In the genomic region with DNA sequence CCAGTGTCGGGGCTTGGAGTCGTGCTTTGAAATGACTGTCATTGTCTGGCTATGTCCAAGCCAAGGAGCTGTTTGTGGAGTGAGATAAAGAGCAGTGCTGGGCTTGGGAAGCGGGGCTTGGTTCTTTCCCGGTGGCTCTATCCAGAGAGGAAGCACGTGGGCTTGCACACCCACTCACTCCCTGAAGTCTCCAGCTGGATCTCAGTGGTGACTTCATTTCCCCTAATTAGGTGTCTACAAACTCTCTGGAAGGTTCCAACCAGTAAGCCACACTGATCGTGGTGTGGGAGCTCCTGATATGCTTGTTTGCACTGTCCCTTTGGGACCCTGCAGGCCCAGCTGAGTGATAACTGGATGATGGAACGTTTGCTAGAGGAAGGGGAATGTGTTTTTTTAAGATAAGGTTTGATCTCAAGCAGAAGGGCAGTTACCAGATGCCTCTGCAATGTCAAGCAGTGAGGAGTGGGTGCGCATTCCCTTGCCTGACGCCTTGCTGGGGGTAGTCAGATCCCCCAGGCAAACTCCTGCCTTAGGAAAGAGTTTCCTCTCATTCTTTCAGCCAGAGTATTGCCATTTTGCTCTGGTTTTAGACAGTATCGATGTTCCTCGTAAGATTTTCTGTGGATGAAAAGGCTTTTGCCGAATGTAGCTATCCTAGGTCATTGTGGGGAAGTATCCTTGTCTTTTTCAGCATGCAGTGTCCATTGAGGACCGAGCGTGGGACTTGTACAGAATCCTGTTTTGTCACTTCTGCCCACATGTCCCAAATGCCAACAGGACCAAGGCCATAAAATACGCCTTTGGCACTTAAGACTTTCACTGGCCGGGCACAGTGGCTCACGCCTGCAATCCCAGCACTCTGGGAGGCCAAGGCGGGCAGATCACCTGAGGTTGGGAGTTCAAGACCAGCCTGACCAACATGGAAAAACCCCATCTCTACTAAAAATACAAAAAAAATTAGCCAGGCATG, we compare ENCODE assay signal across 10 cellular contexts.
DNase-seq lines count a peak whose midpoint lies in the region; ATAC-seq, FAIRE-seq and TF ChIP-seq lines count a peak whose summit lies in the region.
"Had no signal": no experiment of that assay in that cellular context is flagged by ENCODE, and none has a peak within 500 bp of the region (broad histone marks: within the 10 kb centered on the region; RNA-seq: fewer than 3 reads in every experiment).

No MANE protein-coding gene starts in this region.

- POLR2A ChIA-PET in HepG2 (lab: Yijun Ruan, JAX) = no interaction called here

- intact Hi-C loops in activated CD4-positive, alpha-beta T cell treated with anti-CD3 and anti-CD28 coated beads, Interleukin-2, amount 10 ng/mL, durations not matched to agents 24 days and 14 days (cut with micrococcal nuclease) = no loop called here
- intact Hi-C loops in HepG2 (cut with micrococcal nuclease; ENCODE audit: unreplicated experiment) = no loop called here

- no peaks in the 10 kb centered on the region for H4K20me1 ChIP-seq in HepG2 (ENCODE audit: insufficient read depth, low read length)

- H2AFZ ChIP-seq in HepG2 (ENCODE audit: low read length) = no peak overlapping the region

- H3K36me3 Mint-ChIP-seq in activated CD4-positive, alpha-beta T cell treated with anti-CD3 and anti-CD28 coated beads, Interleukin-2, amount 10 ng/mL, durations not matched to agents 24 days and 14 days (ENCODE audit: low read depth) = peaks cover 91% of the 10 kb centered on the region

- peak overlapping the region; percentile 94 for H3K4me3 Mint-ChIP-seq in activated CD4-positive, alpha-beta T cell treated with anti-CD3 and anti-CD28 coated beads, Interleukin-2, amount 10 ng/mL, durations not matched to agents 24 days and 14 days

- TF ChIP-seq EP300 in HepG2 (IDR thresholded peaks at IDR 0.05; ENCODE audit: low read depth in 2 of 2, low read length in 2 of 2) (no peak), HepG2 (CRISPR knock-in tag; IDR thresholded peaks at IDR 0.05; ENCODE audit: borderline replicate concordance) (no peak)

- TF ChIP-seq RAD21 in HepG2 (CRISPR knock-in tag; IDR thresholded peaks at IDR 0.05) = no peak

- H3K4me1 ChIP-seq in HepG2 (ENCODE audit: insufficient read depth, low read length) (no peaks in the 10 kb centered on the region), urinary bladder (ENCODE audit: insufficient read depth) (no peaks in the 10 kb centered on the region)

- 61% methylated on average over 17 of the region's 18 CpGs for WGBS in HepG2 (ENCODE audit: low lambda C conversion rate)
- WGBS in urinary bladder = 54% methylated on average over 18 of the region's 18 CpGs

- in situ Hi-C loops in HepG2 (cut with HindIII; ENCODE audit: extremely low pct_ligation_motif_present, low pct_unique_long_range_greater_than_20kb) = no loop called here

- CTCF ChIA-PET in HepG2 (lab: Yijun Ruan, JAX; ENCODE audit: low intra/inter-chr PET ratio, low total read pairs) = no interaction called here

- H3K79me2 ChIP-seq in HepG2 (ENCODE audit: insufficient read depth, low read length) = no peaks in the 10 kb centered on the region

- H3K9ac ChIP-seq in HepG2 (ENCODE audit: insufficient read depth, low read depth, low read length) = no peak overlapping the region

- no peak for DNase-seq in activated CD4-positive, alpha-beta T cell treated with anti-CD3 and anti-CD28 coated beads, Interleukin-2, amount 10 ng/mL, durations not matched to agents 24 days and 14 days
- DNase-seq in activated CD4-positive, alpha-beta T cell treated with anti-CD3 and anti-CD28 coated beads for 48 hours = no peak
- peak; percentile 95 to 98 for DNase-seq in cardiac fibroblast (ENCODE audit: low read depth in 2 of 2)
- DNase-seq in HepG2 (ENCODE audit: low spot score) = peak; percentile 15
- no peak for DNase-seq in SHP77 (lab: John Stamatoyannopoulos, UW)
- DNase-seq in stimulated activated CD4-positive, alpha-beta T cell treated with anti-CD3 and anti-CD28 coated beads, Interleukin-12 subunit alpha, Interleukin-12 subunit beta, amount 100 ng/mL, for 4 hours = no peak
- DNase-seq: C1 segment of cervical spinal cord had no signal

- peaks cover 76% of the 10 kb centered on the region for H3K4me1 Mint-ChIP-seq in activated CD4-positive, alpha-beta T cell treated with anti-CD3 and anti-CD28 coated beads, Interleukin-2, amount 10 ng/mL, durations not matched to agents 24 days and 14 days

- H3K4me3 ChIP-seq in cardiac fibroblast (replicated peaks in 1 of 2; ENCODE audit: low read depth in 2 of 2, low read length in 2 of 2) (no peak overlapping the region), HepG2 (replicated peaks in 1 of 3; ENCODE audit: insufficient read depth in 1 of 3, low read depth in 2 of 3, low read length in 3 of 3) (no peak overlapping the region), urinary bladder (ENCODE audit: low read depth, low read length) (no peak overlapping the region)

- no peak overlapping the region for H3K4me2 ChIP-seq in HepG2 (ENCODE audit: low read depth, low read length)

- no peaks in the 10 kb centered on the region for H3K27me3 Mint-ChIP-seq in activated CD4-positive, alpha-beta T cell treated with anti-CD3 and anti-CD28 coated beads, Interleukin-2, amount 10 ng/mL, durations not matched to agents 24 days and 14 days

- peak overlapping the region; percentile 70 for H3K27ac Mint-ChIP-seq in activated CD4-positive, alpha-beta T cell treated with anti-CD3 and anti-CD28 coated beads, Interleukin-2, amount 10 ng/mL, durations not matched to agents 24 days and 14 days

- H3K27ac ChIP-seq in HepG2 (ENCODE audit: extremely low read length, insufficient read depth, low read length) (no peak overlapping the region), urinary bladder (ENCODE audit: low read depth) (peak overlapping the region; percentile 34)

- no peak for FAIRE-seq in HepG2 (lab: Jason Lieb, UNC)
- FAIRE-seq: islet of Langerhans had no signal

- peaks cover 24% of the 10 kb centered on the region for H3K9me3 Mint-ChIP-seq in activated CD4-positive, alpha-beta T cell treated with anti-CD3 and anti-CD28 coated beads, Interleukin-2, amount 10 ng/mL, durations not matched to agents 24 days and 14 days

- ATAC-seq in HepG2 = no peak; the same call in 2 of the 3 replicates
- ATAC-seq in GM18868 (IDR thresholded peaks at IDR 0.05; ENCODE audit: unreplicated experiment) = no peak

- no peaks in the 10 kb centered on the region for H3K27me3 ChIP-seq in HepG2 (ENCODE audit: control insufficient read depth in 1 of 2, insufficient read depth in 2 of 2, low read length in 2 of 2)

- no peaks in the 10 kb centered on the region for H3K9me3 ChIP-seq in HepG2 (ENCODE audit: low read length)

- H3K36me3 ChIP-seq in HepG2 (replicated peaks in 1 of 2; ENCODE audit: control insufficient read depth in 1 of 2, insufficient read depth in 2 of 2, low read length in 2 of 2) (no peaks in the 10 kb centered on the region), urinary bladder (ENCODE audit: insufficient read depth) (no peaks in the 10 kb centered on the region)

- TF ChIP-seq CTCF in cardiac fibroblast (IDR thresholded peaks at IDR 0.05; ENCODE audit: low read depth, low read length) (no peak), HepG2 (CRISPR knock-in tag; IDR thresholded peaks at IDR 0.05) (no peak)

- BruUV-seq in HepG2 (replicated peaks; lab: Mats Ljungman, UMichigan) = no TSS peak

- TF ChIP-seq POLR2A in HepG2 (IDR thresholded peaks at IDR 0.05; ENCODE audit: insufficient read depth in 1 of 2, low read depth in 2 of 2, low read length in 2 of 2) = no peak

TF ChIP-seq in HepG2, 621 proteins besides CTCF, POLR2A, EP300 and RAD21:
- TF ChIP-seq ZBTB42 (CRISPR knock-in tag; IDR thresholded peaks at IDR 0.05) (no peak), NFRKB (IDR thresholded peaks at IDR 0.05) (no peak), SAP130 (CRISPR knock-in tag; IDR thresholded peaks at IDR 0.05; ENCODE audit: low read depth) (no peak), FOXK2 (IDR thresholded peaks at IDR 0.05) (no peak), ZFYVE20 (CRISPR knock-in tag; IDR thresholded peaks at IDR 0.05; ENCODE audit: borderline replicate concordance, low read depth) (no peak), ZNF33B (CRISPR knock-in tag; IDR thresholded peaks at IDR 0.05) (no peak), ZNF761 (CRISPR knock-in tag; conservative IDR thresholded peaks at IDR 0.05) (no peak), SOX5 (CRISPR knock-in tag; IDR thresholded peaks at IDR 0.05; ENCODE audit: borderline replicate concordance) (no peak), MED13 (CRISPR knock-in tag; IDR thresholded peaks at IDR 0.05) (no peak), ZMAT5 (CRISPR knock-in tag; IDR thresholded peaks at IDR 0.05; ENCODE audit: borderline replicate concordance, low read depth) (no peak), PHF8 (CRISPR knock-in tag; IDR thresholded peaks at IDR 0.05) (no peak), RAD51 (IDR thresholded peaks at IDR 0.05; ENCODE audit: borderline replicate concordance) (no peak), HMG20B (CRISPR knock-in tag; conservative IDR thresholded peaks at IDR 0.05) (no peak)
- TF ChIP-seq, protein P1, sequence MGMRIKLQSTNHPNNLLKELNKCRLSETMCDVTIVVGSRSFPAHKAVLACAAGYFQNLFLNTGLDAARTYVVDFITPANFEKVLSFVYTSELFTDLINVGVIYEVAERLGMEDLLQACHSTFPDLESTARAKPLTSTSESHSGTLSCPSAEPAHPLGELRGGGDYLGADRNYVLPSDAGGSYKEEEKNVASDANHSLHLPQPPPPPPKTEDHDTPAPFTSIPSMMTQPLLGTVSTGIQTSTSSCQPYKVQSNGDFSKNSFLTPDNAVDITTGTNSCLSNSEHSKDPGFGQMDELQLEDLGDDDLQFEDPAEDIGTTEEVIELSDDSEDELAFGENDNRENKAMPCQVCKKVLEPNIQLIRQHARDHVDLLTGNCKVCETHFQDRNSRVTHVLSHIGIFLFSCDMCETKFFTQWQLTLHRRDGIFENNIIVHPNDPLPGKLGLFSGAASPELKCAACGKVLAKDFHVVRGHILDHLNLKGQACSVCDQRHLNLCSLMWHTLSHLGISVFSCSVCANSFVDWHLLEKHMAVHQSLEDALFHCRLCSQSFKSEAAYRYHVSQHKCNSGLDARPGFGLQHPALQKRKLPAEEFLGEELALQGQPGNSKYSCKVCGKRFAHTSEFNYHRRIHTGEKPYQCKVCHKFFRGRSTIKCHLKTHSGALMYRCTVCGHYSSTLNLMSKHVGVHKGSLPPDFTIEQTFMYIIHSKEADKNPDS (CRISPR knock-in tag; IDR thresholded peaks at IDR 0.05) = no peak

Comparison
In these comparisons a context has a peak if more than half of its experiments do, and no peak if none do; other contexts are left out.
1. DNase-seq: peak in cardiac fibroblast (2 of 2) and HepG2 (single experiment); none in activated CD4-positive, alpha-beta T cell treated with anti-CD3 and anti-CD28 coated beads, Interleukin-2, amount 10 ng/mL, durations not matched to agents 24 days and 14 days (single experiment), activated CD4-positive, alpha-beta T cell treated with anti-CD3 and anti-CD28 coated beads for 48 hours (single experiment), SHP77 (0 of 2) and stimulated activated CD4-positive, alpha-beta T cell treated with anti-CD3 and anti-CD28 coated beads, Interleukin-12 subunit alpha, Interleukin-12 subunit beta, amount 100 ng/mL, for 4 hours (single experiment).